In genomic region chr14:62162998-62163589, GRCh38 we compare ENCODE assay signal across 8 cellular contexts.
DNase-seq lines count a peak whose midpoint lies in the region; ATAC-seq and TF ChIP-seq lines count a peak whose summit lies in the region.

No MANE protein-coding gene starts in this region.

- WGBS in heart right ventricle, 2 donors, result 18 to 23% methylated on average over 8 of the region's 8 CpGs
- WGBS in smooth muscle cell (ENCODE audit: low lambda C conversion rate), result 21% methylated on average over 8 of the region's 8 CpGs

- no peaks in the 10 kb centered on the region for H3K36me3 Mint-ChIP-seq in activated CD4-positive, alpha-beta T cell treated with anti-CD3 and anti-CD28 coated beads for 36 hours (ENCODE audit: low read depth)
- no peaks in the 10 kb centered on the region for H3K36me3 Mint-ChIP-seq in WTC11

- no peaks in the 10 kb centered on the region for H3K27me3 ChIP-seq in HAP-1 (ENCODE audit: low read depth)
- peaks cover 0 to 47% (median 13%) of the 10 kb centered on the region in 7 donors for H3K27me3 ChIP-seq in heart right ventricle
- H3K27me3 ChIP-seq in smooth muscle cell (ENCODE audit: low read depth), result no peaks in the 10 kb centered on the region

- H3K27ac ChIP-seq in heart right ventricle, result no peak overlapping the region
- H3K27ac ChIP-seq in smooth muscle cell (ENCODE audit: low read depth), result no peak overlapping the region

- H3K4me3 ChIP-seq in HAP-1, result no peak overlapping the region
- no peak overlapping the region for H3K4me3 ChIP-seq in heart right ventricle
- no peak overlapping the region for H3K4me3 ChIP-seq in smooth muscle cell

- intact Hi-C loops in activated CD4-positive, alpha-beta T cell treated with anti-CD3 and anti-CD28 coated beads for 36 hours (cut with DNase I, micrococcal nuclease), result loop anchor here (1.0 to 10.0 kb wide), 4 partner anchors 882 to 1612 kb away; partner anchors contain the start of gene KCNH5 (in 1 of the 2)
- intact Hi-C loops in heart right ventricle (cut with DNase I), result loop anchor here in 5 of 10 donors (5.0 to 10.0 kb wide), 3 partner anchors 882 to 1612 kb away; partner anchors contain the start of gene KCNH5 (in 1 of the 5)

- CTCF ChIA-PET in activated CD4-positive, alpha-beta T cell treated with anti-CD3 and anti-CD28 coated beads for 36 hours (lab: Charles Lee), result interaction anchor here (0.6 to 1.6 kb wide), 3 partner anchors 39 to 492 kb away, joined by 3 read pairs; no protein-coding TSS in a partner anchor
- CTCF ChIA-PET in WTC11 (lab: Charles Lee), result no interaction called here

- no peaks in the 10 kb centered on the region for H3K4me1 Mint-ChIP-seq in activated CD4-positive, alpha-beta T cell treated with anti-CD3 and anti-CD28 coated beads for 36 hours
- peaks cover 6% of the 10 kb centered on the region for H3K4me1 Mint-ChIP-seq in WTC11

- H3F3A ChIP-seq in smooth muscle cell (ENCODE audit: low read depth), result no peaks in the 10 kb centered on the region

- DNase-seq in activated CD4-positive, alpha-beta T cell treated with anti-CD3 and anti-CD28 coated beads for 36 hours, result peak; percentile 9
- no peak for DNase-seq in activated CD4-positive, alpha-beta T cell treated with anti-CD3 and anti-CD28 coated beads, Interleukin-2, amount 50 U/mL, for 1 hour
- peak; percentile 36 to 41 for DNase-seq in HAP-1 (ENCODE audit: low spot score in 2 of 2)
- peak; percentile 70 for DNase-seq in NCI-H1694 (lab: John Stamatoyannopoulos, UW)
- peak; percentile 21 for DNase-seq in WTC11 (ENCODE audit: low spot score)
- no peak for DNase-seq in heart right ventricle
- no peak for DNase-seq in smooth muscle cell (lab: John Stamatoyannopoulos, UW; ENCODE audit: unreplicated experiment)
- no peak for DNase-seq in NCI-H526 treated with DMSO at 0.1 percent for 48 hours (lab: John Stamatoyannopoulos, UW)

- POLR2A ChIA-PET in activated CD4-positive, alpha-beta T cell treated with anti-CD3 and anti-CD28 coated beads for 36 hours (lab: Charles Lee), result no interaction called here
- POLR2A ChIA-PET in WTC11 (lab: Charles Lee), result no interaction called here

- H3K9ac ChIP-seq in smooth muscle cell (ENCODE audit: low read depth), result no peak overlapping the region

- in situ Hi-C loops in HAP-1 (cut with MboI; ENCODE audit: low sequenced_read_pairs), result loop anchor here (10.0 to 25.0 kb wide), 2 partner anchors 874 to 1112 kb away; partner anchors contain the start of gene KCNH5

- H3K36me3 ChIP-seq in HAP-1 (replicated peaks), result no peaks in the 10 kb centered on the region
- no peaks in the 10 kb centered on the region for H3K36me3 ChIP-seq in heart right ventricle
- H3K36me3 ChIP-seq in smooth muscle cell (ENCODE audit: low read depth), result no peaks in the 10 kb centered on the region

- peaks cover 18% of the 10 kb centered on the region for H3K27me3 Mint-ChIP-seq in activated CD4-positive, alpha-beta T cell treated with anti-CD3 and anti-CD28 coated beads for 36 hours
- no peaks in the 10 kb centered on the region; the same call in 1 of the 2 replicates for H3K27me3 Mint-ChIP-seq in WTC11 (ENCODE audit: low read depth)

- H3K27ac Mint-ChIP-seq in activated CD4-positive, alpha-beta T cell treated with anti-CD3 and anti-CD28 coated beads for 36 hours, result no peak overlapping the region
- no peak overlapping the region for H3K27ac Mint-ChIP-seq in WTC11

- H3K4me1 ChIP-seq in HAP-1 (no peaks in the 10 kb centered on the region), heart right ventricle (no peaks in the 10 kb centered on the region), smooth muscle cell (ENCODE audit: low read depth) (no peaks in the 10 kb centered on the region)

- no peak for ATAC-seq in activated CD4-positive, alpha-beta T cell treated with anti-CD3 and anti-CD28 coated beads for 36 hours
- ATAC-seq in WTC11 (peak; percentile 91), heart right ventricle (peak in 3 of 8 donors; percentile 42 to 49 (median 44))

- no peak overlapping the region for H3K4me2 ChIP-seq in smooth muscle cell

- H2AFZ ChIP-seq in smooth muscle cell (ENCODE audit: low read depth), result no peak overlapping the region

- H3K9me3 ChIP-seq in HAP-1 (no peaks in the 10 kb centered on the region), heart right ventricle (no peaks in the 10 kb centered on the region), smooth muscle cell (replicated peaks; ENCODE audit: low read depth) (no peaks in the 10 kb centered on the region)

- no peak overlapping the region for H3K4me3 Mint-ChIP-seq in activated CD4-positive, alpha-beta T cell treated with anti-CD3 and anti-CD28 coated beads for 36 hours
- H3K4me3 Mint-ChIP-seq in WTC11, result no peak overlapping the region

- TF ChIP-seq CTCF in WTC11 (IDR thresholded peaks at IDR 0.05) (peak; percentile 44), heart right ventricle (IDR thresholded peaks at IDR 0.05) (peak; percentile 28 to 75 (median 62)), smooth muscle cell (IDR thresholded peaks at IDR 0.05; ENCODE audit: borderline replicate concordance, insufficient read depth, poor library complexity, severe bottlenecking) (peak; percentile 85)

- no peaks in the 10 kb centered on the region for H3K9me3 Mint-ChIP-seq in activated CD4-positive, alpha-beta T cell treated with anti-CD3 and anti-CD28 coated beads for 36 hours (ENCODE audit: low read depth)
- H3K9me3 Mint-ChIP-seq in WTC11, result no peaks in the 10 kb centered on the region

- H4K20me1 ChIP-seq in smooth muscle cell (ENCODE audit: low read depth), result no peaks in the 10 kb centered on the region

- no peaks in the 10 kb centered on the region for H3K79me2 ChIP-seq in smooth muscle cell (ENCODE audit: low read depth)

TF ChIP-seq in WTC11, 78 proteins besides CTCF, POLR2A, EP300 and RAD21 (continues in another document):
- no peak for TF ChIP-seq USF1 (CRISPR knock-in tag; IDR thresholded peaks at IDR 0.05)
- no peak for TF ChIP-seq HMGXB4 (CRISPR knock-in tag; IDR thresholded peaks at IDR 0.05)
- no peak for TF ChIP-seq ZMAT4 (CRISPR knock-in tag; IDR thresholded peaks at IDR 0.05)
- no peak for TF ChIP-seq SP1 (CRISPR knock-in tag; conservative IDR thresholded peaks at IDR 0.05)
- TF ChIP-seq E2F5 (CRISPR knock-in tag; IDR thresholded peaks at IDR 0.05), result no peak
- no peak for TF ChIP-seq JUN (CRISPR knock-in tag; IDR thresholded peaks at IDR 0.05)
- no peak for TF ChIP-seq OVOL2 (CRISPR knock-in tag; IDR thresholded peaks at IDR 0.05; ENCODE audit: borderline replicate concordance)
- no peak for TF ChIP-seq MAX (CRISPR knock-in tag; IDR thresholded peaks at IDR 0.05)
- no peak for TF ChIP-seq CREM (CRISPR knock-in tag; IDR thresholded peaks at IDR 0.05)
- no peak for TF ChIP-seq ZNF512 (CRISPR knock-in tag; IDR thresholded peaks at IDR 0.05; ENCODE audit: borderline replicate concordance)

Comparison
In these comparisons a context has a peak if more than half of its experiments do, and no peak if none do; other contexts are left out.
1. DNase-seq: peak in activated CD4-positive, alpha-beta T cell treated with anti-CD3 and anti-CD28 coated beads for 36 hours (single experiment), HAP-1 (2 of 2), NCI-H1694 (single experiment) and WTC11 (single experiment); none in activated CD4-positive, alpha-beta T cell treated with anti-CD3 and anti-CD28 coated beads, Interleukin-2, amount 50 U/mL, for 1 hour (single experiment), heart right ventricle (0 of 2), smooth muscle cell (single experiment) and NCI-H526 treated with DMSO at 0.1 percent for 48 hours (single experiment).
2. Peak in every context shown above with its lines, with median percentiles within 50 percentile points of each other: CTCF ChIP-seq.